Comparison of ENCODE assay signal across 1 cellular context in genomic region chr5:127313847-127314473, GRCh38.
TF ChIP-seq lines count a peak whose summit lies in the region.

No MANE protein-coding gene starts in this region.

TF ChIP-seq in H1, 55 proteins besides CTCF, POLR2A, EP300 and RAD21 (continued from another document):
- no peak for TF ChIP-seq TCF12 (IDR thresholded peaks at IDR 0.05; ENCODE audit: low read depth, low read length)
- TF ChIP-seq GTF2F1 (IDR thresholded peaks at IDR 0.05; ENCODE audit: borderline replicate concordance, low read depth, low read length): no peak
- TF ChIP-seq ASH2L (IDR thresholded peaks at IDR 0.05; ENCODE audit: low read length): no peak
